Comparison of ENCODE assay signal across 8 cellular contexts in the genomic region with DNA sequence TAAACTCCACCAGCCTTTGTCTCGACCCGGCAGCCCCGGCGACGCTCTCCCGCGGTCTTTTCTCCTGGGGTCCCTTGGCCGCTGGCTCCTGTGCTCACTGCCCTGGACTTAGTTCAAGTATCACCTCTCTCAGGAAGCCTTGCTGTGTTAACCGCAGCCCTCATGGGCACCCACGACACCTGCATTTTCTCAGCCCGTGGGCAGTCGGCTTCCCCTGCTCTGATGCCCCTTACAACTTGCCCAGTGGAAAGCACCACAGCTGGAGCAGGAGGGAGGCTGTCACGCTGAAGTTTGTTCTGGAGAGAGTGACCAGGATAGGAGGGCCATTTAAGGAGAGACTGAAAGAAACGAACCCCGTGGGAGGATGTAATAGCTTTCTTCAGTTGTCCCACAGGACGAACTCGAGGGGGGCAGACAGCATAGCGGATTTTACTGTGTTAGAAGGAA. TPM values are rescaled to one million over a fixed set of nuclear protein-coding genes. Genes with fewer than 3 reads are reported as not detected.
DNase-seq lines count a peak whose midpoint lies in the region; ATAC-seq, FAIRE-seq and TF ChIP-seq lines count a peak whose summit lies in the region.

No MANE protein-coding gene starts in this region.

- no peaks in the 10 kb centered on the region for H3K36me3 ChIP-seq in bronchial epithelial cell (ENCODE audit: control insufficient read depth, insufficient read depth, low read length)
- no peaks in the 10 kb centered on the region for H3K36me3 ChIP-seq in thymus (ENCODE audit: control insufficient read depth, insufficient read depth)

- no peak for FAIRE-seq in bronchial epithelial cell (lab: Jason Lieb, UNC)

- H3K27ac ChIP-seq in thymus (ENCODE audit: low read depth): peak overlapping the region; percentile 74

- ATAC-seq in GM21786 (IDR thresholded peaks at IDR 0.05; ENCODE audit: unreplicated experiment): peak; percentile 18

- H3K4me1 ChIP-seq in thymus (ENCODE audit: control insufficient read depth, insufficient read depth, low read length): peaks cover 8% of the 10 kb centered on the region

- TF ChIP-seq CTCF in bronchial epithelial cell (IDR thresholded peaks at IDR 0.05; ENCODE audit: insufficient read depth, low read length, severe bottlenecking) (no peak), lower leg skin (IDR thresholded peaks at IDR 0.05) (no peak)

- WGBS in lower leg skin, 2 donors: 0 to 1% methylated on average over 18 of the region's 18 CpGs
- under 1% methylated on average over 18 of the region's 18 CpGs for WGBS in thymus

- intact Hi-C loops in lower leg skin (cut with DNase I; ENCODE audit: low total_unique reads): no loop called here
- intact Hi-C loops in posterior vena cava (cut with DNase I): no loop called here

- H3K27me3 ChIP-seq in bronchial epithelial cell (ENCODE audit: control insufficient read depth, insufficient read depth, low read length): no peaks in the 10 kb centered on the region
- H3K27me3 ChIP-seq in thymus (ENCODE audit: control insufficient read depth, insufficient read depth): no peaks in the 10 kb centered on the region

- DNase-seq in NCI-H82 (lab: John Stamatoyannopoulos, UW) (peak; percentile 72), NCI-H82 treated with DMSO at 0.1 percent for 48 hours (lab: John Stamatoyannopoulos, UW; ENCODE audit: unreplicated experiment) (no peak), bronchial epithelial cell (ENCODE audit: low read depth) (peak; percentile 30), lower leg skin (ENCODE audit: low spot score in 2 of 2) (no peak), posterior vena cava (ENCODE audit: low spot score) (no peak)
- no peak for DNase-seq in Jurkat, Clone E6-1 (ENCODE audit: low read depth, low spot score)

- no peak for TF ChIP-seq POLR2A in lower leg skin (IDR thresholded peaks at IDR 0.05)

- peak overlapping the region; percentile 90 for H3K4me3 ChIP-seq in Jurkat, Clone E6-1 (ENCODE audit: low read length)
- H3K4me3 ChIP-seq in bronchial epithelial cell (ENCODE audit: low read depth, low read length) (peak overlapping the region; percentile 66), lower leg skin (ENCODE audit: low read depth, poor library complexity, severe bottlenecking) (peak overlapping the region; percentile 87), thymus (ENCODE audit: low read length) (peak overlapping the region; percentile 75)

- H3K9me3 ChIP-seq in thymus (ENCODE audit: control insufficient read depth): no peaks in the 10 kb centered on the region

RNA-seq across cellular contexts. Expression of a gene that starts 0.4 kb away (rescaled TPM):
- 5.8 TPM for polyA plus RNA-seq in Jurkat, Clone E6-1 (2012; ENCODE audit: insufficient read depth, insufficient read length)
- total RNA-seq in bronchial epithelial cell (1.7 and 2.1 TPM in 2 replicates), lower leg skin (10 to 100 TPM in 1 of 4 donors, 1 to 10 TPM in 3; 2.8 to 10.3 (median 5.6) TPM), posterior vena cava (10 to 100 TPM; 18.3 to 20.8 TPM)
- polyA plus RNA-seq in thymus: 1.9 TPM

RNA-seq across cellular contexts. Expression of a gene that starts 0.5 kb away (rescaled TPM):
- polyA plus RNA-seq in Jurkat, Clone E6-1 (2012; ENCODE audit: insufficient read depth, insufficient read length): 74.8 TPM
- total RNA-seq in bronchial epithelial cell (38.7 and 40.2 TPM in 2 replicates), lower leg skin (10 to 100 TPM; 30.8 to 61.4 (median 42.3) TPM), posterior vena cava (10 to 100 TPM; 46.1 to 48.8 TPM)
- polyA plus RNA-seq in thymus: 34.5 TPM

Comparison
In these comparisons a context has a peak if more than half of its experiments do, and no peak if none do; other contexts are left out.
1. DNase-seq: peak in NCI-H82 (single experiment) and bronchial epithelial cell (single experiment); none in NCI-H82 treated with DMSO at 0.1 percent for 48 hours (single experiment), Jurkat, Clone E6-1 (single experiment), lower leg skin (0 of 2) and posterior vena cava (single experiment).
2. Peak in every context shown above with its lines, with median percentiles within 50 percentile points of each other: H3K4me3 ChIP-seq.